ENCODE assay signal across 7 cellular contexts in the genomic region with DNA sequence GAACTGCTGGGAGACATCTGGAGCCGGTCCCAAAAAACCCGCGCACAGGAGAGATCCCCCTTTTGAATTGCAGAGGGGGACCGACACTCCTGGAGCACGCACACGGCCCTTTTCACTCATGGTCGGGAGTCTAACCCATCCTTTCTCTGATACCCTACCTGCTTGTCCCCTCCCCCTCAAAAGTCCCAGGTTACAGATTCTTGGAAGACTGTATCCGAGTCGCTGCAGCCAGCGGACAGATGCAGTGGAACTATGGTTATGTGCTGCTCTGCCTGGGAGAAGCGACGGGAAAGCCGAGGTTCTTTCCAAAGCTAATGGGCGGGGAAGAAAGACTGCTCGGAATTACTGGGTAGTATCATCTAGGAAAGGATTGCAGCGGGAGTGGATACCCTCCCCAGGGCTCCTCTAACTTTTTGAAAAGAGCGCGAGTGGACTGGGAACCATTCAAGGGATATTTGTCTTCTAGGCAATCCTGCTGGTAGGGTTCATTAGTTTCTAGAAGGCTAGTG. TPM values are rescaled to one million over a fixed set of nuclear protein-coding genes. Genes with fewer than 3 reads are reported as not detected.
DNase-seq lines count a peak whose midpoint lies in the region; ATAC-seq and TF ChIP-seq lines count a peak whose summit lies in the region.

No MANE protein-coding gene starts in this region.

- ATAC-seq in GM19023 (IDR thresholded peaks at IDR 0.05; ENCODE audit: unreplicated experiment), result no peak

- peaks cover 0 to 8% (median 0%) of the 10 kb centered on the region in 5 experiments for H3K9me3 Mint-ChIP-seq in brain

- DNase-seq in HuH-7.5 (ENCODE audit: low spot score), result peak; percentile 33
- DNase-seq in iPS-NIHi7 (ENCODE audit: extremely low spot score), result peak; percentile 19
- no peak for DNase-seq in spleen
- DNase-seq in SIG-M5 treated with dmso at 0.1 percent for 504 hours (lab: John Stamatoyannopoulos, UW; ENCODE audit: unreplicated experiment), result no peak
- no peak for DNase-seq in COLO668 (lab: John Stamatoyannopoulos, UW; ENCODE audit: unreplicated experiment)

- H3K27ac ChIP-seq in spleen, result peak overlapping the region in 6 of 8 donors; percentile 18 to 65 (median 52)

- H3K36me3 Mint-ChIP-seq in brain, result no peaks in the 10 kb centered on the region

- H3K36me3 ChIP-seq in spleen, result no peaks in the 10 kb centered on the region

- TF ChIP-seq POLR2A in spleen (IDR thresholded peaks at IDR 0.05), result no peak

- peaks cover 43% of the 10 kb centered on the region for H3K4me1 Mint-ChIP-seq in brain

- 4 to 10% (median 8%) methylated on average over 18 of the region's 18 CpGs for WGBS in spleen, 5 donors

- intact Hi-C loops in spleen (cut with DNase I; ENCODE audit: low total_unique reads), result no loop called here

- peaks cover 97% of the 10 kb centered on the region for H3K27me3 Mint-ChIP-seq in brain

- TF ChIP-seq CTCF in brain (conservative IDR thresholded peaks at IDR 0.05) (no peak), spleen (IDR thresholded peaks at IDR 0.05 in 8 of 11, conservative IDR thresholded peaks at IDR 0.05 in 3 of 11) (no peak)

- H3K4me3 ChIP-seq in spleen, result peak overlapping the region in 7 of 8 donors; percentile 22 to 70 (median 43)

- H3K4me1 ChIP-seq in spleen, result peaks cover 9 to 55% (median 36%) of the 10 kb centered on the region in 6 donors

- H3K27ac Mint-ChIP-seq in brain, result peak overlapping the region in 3 of 5 experiments; percentile 6 to 81 (median 74)

- no peaks in the 10 kb centered on the region for H3K9me3 ChIP-seq in spleen

- H3K4me3 Mint-ChIP-seq in brain, result peak overlapping the region; percentile 83 to 91 (median 84)

- peaks cover 3 to 100% (median 82%) of the 10 kb centered on the region in 7 donors for H3K27me3 ChIP-seq in spleen (replicated peaks in 1 of 7)

RNA-seq across cellular contexts. Expression of a gene that starts 1.5 kb away (rescaled TPM):
- 0.58 TPM for polyA plus RNA-seq in brain (ENCODE audit: insufficient read depth, low read depth, low replicate concordance)
- 1 to 10 TPM in 6 of 7 donors, not detected in 1; 1.0 to 3.2 (median 2.4) TPM for total RNA-seq in spleen
- under 1 TPM; 0.30 to 0.45 (median 0.33) TPM for polyA plus RNA-seq in spleen

Comparison
In these comparisons a context has a peak if more than half of its experiments do, and no peak if none do; other contexts are left out.
1. DNase-seq: peak in HuH-7.5 (single experiment) and iPS-NIHi7 (single experiment); none in spleen (single experiment), SIG-M5 treated with dmso at 0.1 percent for 504 hours (single experiment) and COLO668 (single experiment).